In the genomic region with DNA sequence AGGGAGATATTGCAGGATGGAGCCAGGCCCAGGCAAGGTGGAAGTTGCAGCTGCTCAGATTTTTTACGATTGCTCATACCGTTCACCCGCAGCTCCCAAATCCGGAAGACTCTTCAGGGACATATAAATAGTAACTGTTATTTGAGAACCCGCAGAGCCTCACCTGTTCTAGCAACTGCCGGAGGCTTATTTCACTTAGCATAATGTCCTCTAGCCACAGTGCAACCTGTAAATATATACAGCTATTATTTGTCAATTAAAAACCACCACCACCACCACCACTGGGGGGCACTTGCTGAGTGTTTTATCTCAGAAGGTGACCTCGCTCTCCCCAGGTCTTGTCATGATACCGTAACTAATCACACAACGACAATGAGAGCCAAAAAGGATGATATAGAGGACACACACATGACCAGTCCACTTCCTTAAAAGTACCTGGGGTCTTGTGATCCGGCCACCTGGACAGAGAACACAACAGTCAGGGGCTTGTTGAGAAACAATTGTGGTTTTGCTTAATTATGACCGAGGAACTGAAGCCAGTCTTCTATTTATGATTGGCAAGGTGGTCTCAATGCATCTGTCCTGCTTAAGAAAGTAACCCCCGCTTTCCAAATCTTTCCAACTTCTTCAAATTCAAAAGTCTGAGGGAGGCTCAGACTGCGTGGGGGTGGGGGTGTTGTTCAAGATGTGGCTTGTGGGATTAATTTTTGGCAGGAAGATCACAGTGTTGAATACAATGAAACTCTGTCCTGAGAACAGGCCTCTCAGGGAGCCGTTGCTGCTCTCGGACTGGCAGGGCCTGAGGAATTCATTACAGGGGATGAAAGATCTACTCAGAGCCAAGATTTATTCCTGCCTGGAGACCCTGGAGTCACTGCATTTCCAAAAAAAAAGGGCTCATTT, we compare ENCODE assay signal across 8 cellular contexts.
A peak's percentile ranks its signal among the peaks of the same experiment; 100 is the strongest.
DNase-seq lines count a peak whose midpoint lies in the region; FAIRE-seq and TF ChIP-seq lines count a peak whose summit lies in the region.

No MANE protein-coding gene starts in this region.

- no peaks in the 10 kb centered on the region; the same call in 1 of the 2 replicates for H3K9me3 Mint-ChIP-seq in HFFc6

- no peaks in the 10 kb centered on the region; the same call in 1 of the 2 replicates for H3K36me3 Mint-ChIP-seq in HFFc6 (ENCODE audit: low read depth)

- FAIRE-seq in endothelial cell of umbilical vein (lab: Jason Lieb, UNC) = peak; percentile 85

- H3K27me3 ChIP-seq in endothelial cell of umbilical vein (ENCODE audit: control insufficient read depth in 2 of 2, insufficient read depth in 2 of 2, low read length in 2 of 2) = peaks cover 0 to 2% of the 10 kb centered on the region in 2 experiments
- no peaks in the 10 kb centered on the region for H3K27me3 ChIP-seq in neural cell (ENCODE audit: insufficient read depth, low read depth, low read length)
- H3K27me3 ChIP-seq in tibial nerve = no peaks in the 10 kb centered on the region

- TF ChIP-seq CTCF in HFFc6 (IDR thresholded peaks at IDR 0.05) (peak; percentile 81), endothelial cell of umbilical vein (IDR thresholded peaks at IDR 0.05; ENCODE audit: extremely low read depth in 1 of 2, insufficient read depth in 1 of 2, low read depth in 1 of 2, low read length in 2 of 2) (peak; percentile 50 to 53), neural cell (IDR thresholded peaks at IDR 0.05; ENCODE audit: poor library complexity, severe bottlenecking) (peak; percentile 40), tibial nerve (IDR thresholded peaks at IDR 0.05) (peak; percentile 30 to 71 (median 51))

- H3K9me2 ChIP-seq in neural cell (ENCODE audit: insufficient read depth, low read length) = no peaks in the 10 kb centered on the region

- no peak overlapping the region for H3K9ac ChIP-seq in endothelial cell of umbilical vein (replicated peaks; ENCODE audit: extremely low read depth, insufficient read depth, low read length)
- no peak overlapping the region for H3K9ac ChIP-seq in neural cell (ENCODE audit: low read length)

- CTCF ChIA-PET in endothelial cell of umbilical vein (lab: Charles Lee) = interaction anchor here (0.6 to 1.2 kb wide), 48 partner anchors 9 to 505 kb away, joined by 3 to 272 read pairs (median 5); a partner anchor contains a TSS

- no peaks in the 10 kb centered on the region for H3K9me1 ChIP-seq in endothelial cell of umbilical vein (replicated peaks; ENCODE audit: control insufficient read depth, extremely low read depth, insufficient read depth, low read length)

- dilution Hi-C loops in endothelial cell of umbilical vein (cut with MboI; ENCODE audit: extremely low pct_ligation_motif_present, low sequenced_read_pairs) = no loop called here

- H3K4me2 ChIP-seq in endothelial cell of umbilical vein (ENCODE audit: insufficient read depth, low read length) (no peak overlapping the region), neural cell (ENCODE audit: low read length) (no peak overlapping the region)

- H2AFZ ChIP-seq in endothelial cell of umbilical vein (ENCODE audit: low read depth, low read length) (no peak overlapping the region), neural cell (ENCODE audit: low read depth, low read length) (no peak overlapping the region)

- no peaks in the 10 kb centered on the region for H3K4me1 ChIP-seq in endothelial cell of umbilical vein (ENCODE audit: control insufficient read depth, extremely low read depth, insufficient read depth, low read length)
- peaks cover 0 to 30% (median 18%) of the 10 kb centered on the region in 4 donors for H3K4me1 ChIP-seq in tibial nerve

- no peak overlapping the region for H3K4me3 Mint-ChIP-seq in HFFc6

- no peaks in the 10 kb centered on the region for H3F3A ChIP-seq in neural cell (ENCODE audit: insufficient read depth, low read length, poor library complexity, severe bottlenecking)

- TF ChIP-seq EP300 in neural cell (conservative IDR thresholded peaks at IDR 0.05; ENCODE audit: poor library complexity, severe bottlenecking) (no peak), tibial nerve (IDR thresholded peaks at IDR 0.05) (peak in 1 of 2 donors; percentile 43)

- H3K79me2 ChIP-seq in endothelial cell of umbilical vein (ENCODE audit: control insufficient read depth, insufficient read depth, low read length) = no peaks in the 10 kb centered on the region
- H3K79me2 ChIP-seq in neural cell (replicated peaks; ENCODE audit: insufficient read depth, low read length) = no peaks in the 10 kb centered on the region

- POLR2A ChIA-PET in endothelial cell of umbilical vein (lab: Charles Lee) = interaction anchor here (0.6 kb wide), 1 partner anchor 71 kb away, joined by 6 read pairs; no protein-coding TSS in a partner anchor

- no TSS peak for BruUV-seq in endothelial cell of umbilical vein (replicated peaks; lab: Mats Ljungman, UMichigan)

- no peaks in the 10 kb centered on the region for H4K20me1 ChIP-seq in endothelial cell of umbilical vein (replicated peaks; ENCODE audit: control insufficient read depth, extremely low read depth, insufficient read depth, low read length)
- H4K20me1 ChIP-seq in neural cell (ENCODE audit: insufficient read depth) = no peaks in the 10 kb centered on the region

- H3K27ac ChIP-seq in endothelial cell of umbilical vein (ENCODE audit: insufficient read depth, low read depth, low read length) (no peak overlapping the region), neural cell (ENCODE audit: low read length) (no peak overlapping the region), tibial nerve (peak overlapping the region; percentile 53 to 79 (median 66))

- no peaks in the 10 kb centered on the region for H3K9me3 ChIP-seq in endothelial cell of umbilical vein (replicated peaks; ENCODE audit: control insufficient read depth, insufficient read depth, low read length)
- no peaks in the 10 kb centered on the region for H3K9me3 ChIP-seq in neural cell (ENCODE audit: low read length)
- no peaks in the 10 kb centered on the region for H3K9me3 ChIP-seq in tibial nerve

- peaks cover 32% of the 10 kb centered on the region for H3K4me1 Mint-ChIP-seq in HFFc6 (ENCODE audit: low read depth)

- peak; percentile 92 for DNase-seq in COLO829 (ENCODE audit: low spot score)
- peak; percentile 57 for DNase-seq in HFFc6
- peak; percentile 93 for DNase-seq in NCI-H82 (lab: John Stamatoyannopoulos, UW)
- DNase-seq in activated CD8-positive, alpha-beta memory T cell treated with anti-CD3 and anti-CD28 coated beads for 24 hours = peak; percentile 79
- peak; percentile 69 for DNase-seq in endothelial cell of umbilical vein (ENCODE audit: low read depth, low spot score)
- peak; percentile 52 to 83 for DNase-seq in tibial nerve (ENCODE audit: low spot score in 2 of 2)
- no peak for DNase-seq in ecto neural progenitor cell (ENCODE audit: low spot score)

- intact Hi-C loops in endothelial cell of umbilical vein (cut with micrococcal nuclease) = loop anchor here (1.0 kb wide), 2 partner anchors 19 to 106 kb away; no protein-coding TSS in a partner anchor

- H3K27ac Mint-ChIP-seq in HFFc6 = peak overlapping the region; percentile 56; the same call in 1 of the 2 replicates

- no peak for TF ChIP-seq RAD21 in neural cell (conservative IDR thresholded peaks at IDR 0.05)

- H3K4me3 ChIP-seq in endothelial cell of umbilical vein (replicated peaks in 1 of 3; ENCODE audit: insufficient read depth in 1 of 3, low read depth in 1 of 3, low read length in 3 of 3) = no peak overlapping the region
- no peak overlapping the region for H3K4me3 ChIP-seq in neural cell (ENCODE audit: low read length)
- no peak overlapping the region for H3K4me3 ChIP-seq in tibial nerve

- 17 to 19% methylated on average over 15 of the region's 15 CpGs for WGBS in tibial nerve, 2 donors

- no peaks in the 10 kb centered on the region for H3K27me3 Mint-ChIP-seq in HFFc6 (ENCODE audit: insufficient read depth)

- H3K36me3 ChIP-seq in endothelial cell of umbilical vein (ENCODE audit: control insufficient read depth in 2 of 2, extremely low read depth in 1 of 2, insufficient read depth in 2 of 2, low read length in 2 of 2) (no peaks in the 10 kb centered on the region), neural cell (ENCODE audit: insufficient read depth, low read length) (no peaks in the 10 kb centered on the region), tibial nerve (no peaks in the 10 kb centered on the region)

- no peak for TF ChIP-seq POLR2A in endothelial cell of umbilical vein (IDR thresholded peaks at IDR 0.05; ENCODE audit: low read depth, low read length)
- no peak for TF ChIP-seq POLR2A in tibial nerve (IDR thresholded peaks at IDR 0.05)

TF ChIP-seq in endothelial cell of umbilical vein, 7 proteins besides CTCF, POLR2A, EP300 and RAD21:
- TF ChIP-seq JUN (IDR thresholded peaks at IDR 0.05; ENCODE audit: borderline replicate concordance, insufficient read depth, insufficient read length, low read depth) = no peak
- no peak for TF ChIP-seq MYC (IDR thresholded peaks at IDR 0.05; ENCODE audit: low read depth, low read length)
- no peak for TF ChIP-seq GATA2 (IDR thresholded peaks at IDR 0.05; ENCODE audit: insufficient read depth, insufficient read length, low read depth, low read length)
- TF ChIP-seq EZH2 (IDR thresholded peaks at IDR 0.05; ENCODE audit: borderline replicate concordance, low read depth, low read length, severe bottlenecking) = no peak
- no peak for TF ChIP-seq POLR2AphosphoS5 (IDR thresholded peaks at IDR 0.05; ENCODE audit: insufficient read depth, low read depth, low read length)
- TF ChIP-seq FOS (IDR thresholded peaks at IDR 0.05; ENCODE audit: borderline replicate concordance, insufficient read depth, low read length) = no peak
TF ChIP-seq in endothelial cell of umbilical vein: peak in this region for 0.

TF ChIP-seq in neural cell, 6 proteins besides CTCF, POLR2A, EP300 and RAD21 (continues in another document):
- TF ChIP-seq EZH2 (IDR thresholded peaks at IDR 0.05; ENCODE audit: borderline replicate concordance, insufficient read depth, low read length, poor library complexity, severe bottlenecking) (no peak), MXI1 (conservative IDR thresholded peaks at IDR 0.05; ENCODE audit: poor library complexity, severe bottlenecking) (no peak), SMC3 (conservative IDR thresholded peaks at IDR 0.05; ENCODE audit: poor library complexity) (peak; percentile 31)

Comparison
In these comparisons a context has a peak if more than half of its experiments do, and no peak if none do; other contexts are left out.
1. H3K27ac ChIP-seq: peak in tibial nerve (4 of 4); none in endothelial cell of umbilical vein (single experiment) and neural cell (single experiment).
2. Peak in every context shown above with its lines, with median percentiles within 50 percentile points of each other: CTCF ChIP-seq.